Comparison of ENCODE assay signal across 26 cellular contexts in the genomic region with DNA sequence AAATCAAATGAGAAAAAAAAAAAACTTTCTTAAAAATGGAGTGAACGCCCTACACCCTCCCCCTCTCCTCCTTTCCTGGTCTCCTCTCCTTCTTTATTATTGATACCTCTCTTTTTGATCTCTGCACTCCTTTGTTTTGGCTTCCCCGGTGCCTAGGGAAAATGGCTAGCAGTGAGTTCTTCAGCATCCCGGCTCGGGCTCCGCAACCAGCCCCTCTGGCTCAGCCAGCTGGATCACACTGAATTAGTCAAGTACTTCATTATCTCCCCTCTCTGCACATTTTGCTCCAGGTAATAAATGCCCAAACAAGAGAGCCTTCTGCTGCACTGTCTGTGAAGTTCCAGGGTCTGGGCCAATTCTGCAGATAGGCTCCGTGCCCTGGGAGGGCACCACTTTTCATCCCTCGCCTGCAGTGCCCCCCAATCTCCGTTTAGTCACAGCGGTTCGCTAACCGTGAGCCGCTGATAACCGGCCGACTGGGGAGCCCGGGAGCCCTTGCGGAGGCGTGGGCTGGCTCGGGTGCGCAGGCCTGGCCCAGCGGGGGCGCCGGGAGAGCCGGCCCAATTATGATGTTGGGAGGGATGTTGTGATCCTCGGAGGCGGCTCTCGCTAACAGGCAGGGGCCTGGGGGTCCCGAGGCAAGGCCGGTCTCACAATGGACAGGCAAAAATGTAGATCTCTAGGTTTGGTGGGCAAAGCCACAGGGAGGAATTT.
DNase-seq lines count a peak whose midpoint lies in the region; ATAC-seq, FAIRE-seq and TF ChIP-seq lines count a peak whose summit lies in the region.
"Had no signal": no experiment of that assay in that cellular context is flagged by ENCODE, and none has a peak within 500 bp of the region (broad histone marks: within the 10 kb centered on the region; RNA-seq: fewer than 3 reads in every experiment).

No MANE protein-coding gene starts in this region.

- TF ChIP-seq CTCF in kidney (IDR thresholded peaks at IDR 0.05; ENCODE audit: borderline replicate concordance, extremely low read depth, insufficient read depth) (no peak), sigmoid colon (IDR thresholded peaks at IDR 0.05) (no peak), hepatocyte (IDR thresholded peaks at IDR 0.05; ENCODE audit: poor library complexity) (no peak)

- H3K4me3 ChIP-seq in ectodermal cell (ENCODE audit: insufficient read depth, low read depth, low read length) (peak overlapping the region; percentile 7), mesenchymal stem cell (ENCODE audit: insufficient read depth in 1 of 2, low read depth in 1 of 2, low read length in 2 of 2) (no peak overlapping the region), kidney (ENCODE audit: low read length in 2 of 2) (no peak overlapping the region), sigmoid colon (no peak overlapping the region), hepatocyte (no peak overlapping the region)
- H3K4me3 ChIP-seq: GM12878, heart right ventricle, lower lobe of right lung, vagina had no signal

- no peak for TF ChIP-seq EP300 in sigmoid colon (IDR thresholded peaks at IDR 0.05)

- no peaks in the 10 kb centered on the region for H3K79me2 ChIP-seq in hepatocyte

- H3K4ac ChIP-seq in mesenchymal stem cell (ENCODE audit: low read depth in 1 of 2, low read length in 2 of 2) = no peak overlapping the region

- no peak overlapping the region for H3K9ac ChIP-seq in mesenchymal stem cell (ENCODE audit: low read length)
- no peak overlapping the region for H3K9ac ChIP-seq in kidney (ENCODE audit: low read length in 2 of 2)

- no peaks in the 10 kb centered on the region for H3K9me2 ChIP-seq in hepatocyte (replicated peaks; ENCODE audit: insufficient read depth)

- H3K79me1 ChIP-seq in mesenchymal stem cell (replicated peaks; ENCODE audit: low read length, poor library complexity, severe bottlenecking) = no peaks in the 10 kb centered on the region

- H3K27me3 Mint-ChIP-seq in stimulated activated naive CD8-positive, alpha-beta T cell treated with anti-CD3 and anti-CD28 coated beads, Interleukin-15, amount 100 ng/mL, for 72 hours = peaks cover 40% of the 10 kb centered on the region
- H3K27me3 Mint-ChIP-seq in activated naive CD8-positive, alpha-beta T cell treated with anti-CD3 and anti-CD28 coated beads for 36 hours = peaks cover 26% of the 10 kb centered on the region

- no peaks in the 10 kb centered on the region for H4K20me1 ChIP-seq in hepatocyte (ENCODE audit: insufficient read depth, poor library complexity, severe bottlenecking)

- no peak overlapping the region for H2AK5ac ChIP-seq in mesenchymal stem cell (ENCODE audit: low read length, severe bottlenecking)

- no peak overlapping the region for H3K14ac ChIP-seq in mesenchymal stem cell (ENCODE audit: low read length in 2 of 2)

- H2BK5ac ChIP-seq in mesenchymal stem cell (ENCODE audit: low read depth, low read length, poor library complexity, severe bottlenecking) = no peak overlapping the region

- no peak for DNase-seq in stimulated activated naive CD8-positive, alpha-beta T cell treated with anti-CD3 and anti-CD28 coated beads, Interleukin-15, amount 100 ng/mL, for 72 hours
- no peak for DNase-seq in stimulated activated naive CD8-positive, alpha-beta T cell treated with anti-CD3 and anti-CD28 coated beads, Interleukin-15, Interleukin-2, amounts not matched to agents 100 U/mL and 50 U/mL, for 24 hours
- DNase-seq in mesenchymal stem cell = no peak
- DNase-seq in kidney = no peak
- DNase-seq in activated naive CD8-positive, alpha-beta T cell treated with anti-CD3 and anti-CD28 coated beads for 36 hours = no peak
- no peak for DNase-seq in sigmoid colon
- no peak for DNase-seq in hepatocyte (ENCODE audit: low spot score)
- DNase-seq: ACHN; activated B cell treated with CpG ODN at 0.5 μM for 24 hours; activated CD4-positive, alpha-beta T cell treated with anti-CD3 and anti-CD28 coated beads, Interleukin-2, amount 50 U/mL, for 48 hours; DMS79 treated with DMSO at 0.1 percent for 48 hours; effector CD4-positive, alpha-beta T cell; erythroblast; heart right ventricle; lower lobe of right lung; NCI-H1694 treated with DMSO at 0.1 percent for 48 hours; NCI-H774 had no signal

- no peaks in the 10 kb centered on the region for H3K36me3 Mint-ChIP-seq in activated naive CD8-positive, alpha-beta T cell treated with anti-CD3 and anti-CD28 coated beads for 36 hours
- H3K36me3 Mint-ChIP-seq: activated naive CD8-positive, alpha-beta T cell had no signal

- H4K8ac ChIP-seq in mesenchymal stem cell (ENCODE audit: low read length) = no peak overlapping the region

- H3K36me3 ChIP-seq in ectodermal cell (ENCODE audit: control insufficient read depth, insufficient read depth, low read length) (no peaks in the 10 kb centered on the region), mesenchymal stem cell (ENCODE audit: control insufficient read depth in 1 of 2, insufficient read depth in 2 of 2, low read depth in 1 of 2, low read length in 2 of 2) (no peaks in the 10 kb centered on the region), kidney (ENCODE audit: control insufficient read depth in 1 of 2, insufficient read depth in 2 of 2, low read length in 2 of 2) (no peaks in the 10 kb centered on the region), sigmoid colon (no peaks in the 10 kb centered on the region), hepatocyte (replicated peaks; ENCODE audit: insufficient read depth, low read depth) (no peaks in the 10 kb centered on the region)
- H3K36me3 ChIP-seq: heart right ventricle, lower lobe of right lung, neutrophil, vagina had no signal

- intact Hi-C loops in kidney (cut with DNase I) = no loop called here
- intact Hi-C loops in sigmoid colon (cut with DNase I) = no loop called here

- H4K91ac ChIP-seq in mesenchymal stem cell (ENCODE audit: low read length) = no peak overlapping the region

- no peak overlapping the region for H3K23ac ChIP-seq in mesenchymal stem cell (ENCODE audit: low read length in 2 of 2)

- H2BK15ac ChIP-seq in mesenchymal stem cell (ENCODE audit: low read depth, poor library complexity, severe bottlenecking) = no peak overlapping the region

- no peak overlapping the region for H2AFZ ChIP-seq in mesenchymal stem cell (ENCODE audit: low read depth, low read length)
- H2AFZ ChIP-seq in hepatocyte = no peak overlapping the region

- no peak overlapping the region for H3K27ac Mint-ChIP-seq in stimulated activated naive CD8-positive, alpha-beta T cell treated with anti-CD3 and anti-CD28 coated beads, Interleukin-15, amount 100 ng/mL, for 72 hours
- no peak overlapping the region for H3K27ac Mint-ChIP-seq in activated naive CD8-positive, alpha-beta T cell treated with anti-CD3 and anti-CD28 coated beads for 36 hours
- H3K27ac Mint-ChIP-seq: activated B cell treated with CpG ODN at 0.5 μM for 24 hours; activated naive CD8-positive, alpha-beta T cell; activated T-helper 2 cell treated with anti-CD3 and anti-CD28 coated beads, Interferon-gamma antibody, Interleukin-2, Interleukin-4, amounts not matched to agents 10 μg/mL and 5 μg/mL and 100 μg/mL, durations not matched to agents 14 hours and 24 hours and 36 hours; progenitor cell of endocrine pancreas had no signal

- H3K18ac ChIP-seq in mesenchymal stem cell (ENCODE audit: low read depth in 1 of 2, low read length in 2 of 2) = no peak overlapping the region

- no peaks in the 10 kb centered on the region for H3K9me3 ChIP-seq in ectodermal cell (ENCODE audit: control insufficient read depth, low read length)
- H3K9me3 ChIP-seq in mesenchymal stem cell (ENCODE audit: control insufficient read depth, low read length) = no peaks in the 10 kb centered on the region
- H3K9me3 ChIP-seq in kidney (ENCODE audit: control insufficient read depth in 1 of 2, low read length in 2 of 2) = no peaks in the 10 kb centered on the region
- no peaks in the 10 kb centered on the region for H3K9me3 ChIP-seq in sigmoid colon
- H3K9me3 ChIP-seq in hepatocyte (ENCODE audit: low read depth) = no peaks in the 10 kb centered on the region
- H3K9me3 ChIP-seq: heart right ventricle, lower lobe of right lung, neutrophil, vagina had no signal

- H3K27me3 ChIP-seq in ectodermal cell (ENCODE audit: control insufficient read depth, insufficient read depth, low read length, poor library complexity, severe bottlenecking) = peaks cover 10% of the 10 kb centered on the region
- peaks cover 5 to 8% of the 10 kb centered on the region in 2 experiments for H3K27me3 ChIP-seq in mesenchymal stem cell (ENCODE audit: control insufficient read depth in 1 of 2, insufficient read depth in 1 of 2, low read length in 2 of 2)
- H3K27me3 ChIP-seq in sigmoid colon = peaks cover 0 to 16% (median 6%) of the 10 kb centered on the region in 3 donors
- H3K27me3 ChIP-seq in hepatocyte = peaks cover 17% of the 10 kb centered on the region
- H3K27me3 ChIP-seq: vagina had no signal

- no peaks in the 10 kb centered on the region for H3K4me1 Mint-ChIP-seq in stimulated activated naive CD8-positive, alpha-beta T cell treated with anti-CD3 and anti-CD28 coated beads, Interleukin-15, amount 100 ng/mL, for 72 hours
- H3K4me1 Mint-ChIP-seq in activated naive CD8-positive, alpha-beta T cell treated with anti-CD3 and anti-CD28 coated beads for 36 hours = no peaks in the 10 kb centered on the region
- H3K4me1 Mint-ChIP-seq: activated B cell treated with CpG ODN at 0.5 μM for 24 hours had no signal

- H3K9me3 Mint-ChIP-seq in stimulated activated naive CD8-positive, alpha-beta T cell treated with anti-CD3 and anti-CD28 coated beads, Interleukin-15, amount 100 ng/mL, for 72 hours = peaks cover 0 to 6% of the 10 kb centered on the region in 2 donors
- no peaks in the 10 kb centered on the region for H3K9me3 Mint-ChIP-seq in activated naive CD8-positive, alpha-beta T cell treated with anti-CD3 and anti-CD28 coated beads for 36 hours
- H3K9me3 Mint-ChIP-seq: activated B cell treated with CpG ODN at 0.5 μM for 24 hours; activated T-helper 2 cell treated with anti-CD3 and anti-CD28 coated beads, Interferon-gamma antibody, Interleukin-2, Interleukin-4, amounts not matched to agents 10 μg/mL and 5 μg/mL and 100 μg/mL, durations not matched to agents 14 hours and 24 hours and 36 hours had no signal

- 34 to 38% methylated on average over 28 of the region's 28 CpGs for WGBS in ectodermal cell, 2 experiments
- WGBS in mesenchymal stem cell = 14% methylated on average over 28 of the region's 28 CpGs
- WGBS in sigmoid colon, 2 donors = 12 to 43% methylated on average over 28 of the region's 28 CpGs
- 46% methylated on average over 28 of the region's 28 CpGs for WGBS in hepatocyte (ENCODE audit: low lambda C conversion rate, missing lambda C conversion rate)

- H3K27ac ChIP-seq in ectodermal cell (ENCODE audit: insufficient read depth, low read depth, low read length, poor library complexity, severe bottlenecking) = no peak overlapping the region
- H3K27ac ChIP-seq in mesenchymal stem cell (ENCODE audit: low read length, poor library complexity, severe bottlenecking) = no peak overlapping the region
- H3K27ac ChIP-seq in kidney (ENCODE audit: low read depth in 2 of 2, low read length in 2 of 2) = no peak overlapping the region
- H3K27ac ChIP-seq in sigmoid colon = no peak overlapping the region
- H3K27ac ChIP-seq in hepatocyte = no peak overlapping the region
- H3K27ac ChIP-seq: heart right ventricle, lower lobe of right lung, neutrophil, RWPE1, vagina had no signal

- peak overlapping the region; percentile 13 for H3K4me2 ChIP-seq in mesenchymal stem cell (ENCODE audit: low read length, poor library complexity, severe bottlenecking)
- H3K4me2 ChIP-seq in hepatocyte = no peak overlapping the region

- H2BK120ac ChIP-seq in mesenchymal stem cell (ENCODE audit: low read depth, low read length) = no peak overlapping the region

- peaks cover 10% of the 10 kb centered on the region for H3K4me1 ChIP-seq in ectodermal cell (ENCODE audit: control insufficient read depth, insufficient read depth, low read length)
- peaks cover 3% of the 10 kb centered on the region for H3K4me1 ChIP-seq in mesenchymal stem cell (ENCODE audit: control insufficient read depth, insufficient read depth, low read depth, low read length)
- no peaks in the 10 kb centered on the region for H3K4me1 ChIP-seq in kidney (ENCODE audit: control insufficient read depth in 1 of 2, insufficient read depth in 1 of 2, low read depth in 1 of 2, low read length in 2 of 2)
- no peaks in the 10 kb centered on the region for H3K4me1 ChIP-seq in sigmoid colon
- no peaks in the 10 kb centered on the region for H3K4me1 ChIP-seq in hepatocyte (ENCODE audit: insufficient read depth)
- H3K4me1 ChIP-seq: lower lobe of right lung, vagina had no signal

- peak; percentile 15 for ATAC-seq in stimulated activated naive CD8-positive, alpha-beta T cell treated with anti-CD3 and anti-CD28 coated beads, Interleukin-15, amount 100 ng/mL, for 72 hours
- no peak for ATAC-seq in stimulated activated naive CD8-positive, alpha-beta T cell treated with anti-CD3 and anti-CD28 coated beads, Interleukin-15, Interleukin-2, amounts not matched to agents 100 U/mL and 50 U/mL, for 24 hours
- ATAC-seq: GM12878, heart right ventricle, lower lobe of right lung had no signal

- no peak for FAIRE-seq in kidney (lab: Jason Lieb, UNC)
- FAIRE-seq: GM12878, keratinocyte had no signal

- TF ChIP-seq POLR2A in sigmoid colon (IDR thresholded peaks at IDR 0.05) = no peak

- H2BK12ac ChIP-seq in mesenchymal stem cell (ENCODE audit: low read length in 2 of 2) = no peak overlapping the region

- no peak overlapping the region for H3K4me3 Mint-ChIP-seq in stimulated activated naive CD8-positive, alpha-beta T cell treated with anti-CD3 and anti-CD28 coated beads, Interleukin-15, amount 100 ng/mL, for 72 hours
- H3K4me3 Mint-ChIP-seq in activated naive CD8-positive, alpha-beta T cell treated with anti-CD3 and anti-CD28 coated beads for 36 hours = no peak overlapping the region
- H3K4me3 Mint-ChIP-seq: activated B cell treated with CpG ODN at 0.5 μM for 24 hours; activated naive CD8-positive, alpha-beta T cell had no signal
